In genomic region chr7:22445871-22446270, GRCh38 we compare ENCODE assay signal across 13 cellular contexts. TPM values are rescaled to one million over a fixed set of nuclear protein-coding genes. Genes with fewer than 3 reads are reported as not detected.
DNase-seq lines count a peak whose midpoint lies in the region; ATAC-seq and TF ChIP-seq lines count a peak whose summit lies in the region.
"Had no signal": no experiment of that assay in that cellular context is flagged by ENCODE, and none has a peak within 500 bp of the region (broad histone marks: within the 10 kb centered on the region; RNA-seq: fewer than 3 reads in every experiment).

No MANE protein-coding gene starts in this region.

- H3K27ac ChIP-seq in dorsolateral prefrontal cortex (peak overlapping the region in 54 of 59 donors; percentile 3 to 84 (median 68)), spleen (peak overlapping the region in 7 of 8 donors; percentile 68 to 89 (median 79))

- TF ChIP-seq CTCF in Loucy (conservative IDR thresholded peaks at IDR 0.05; ENCODE audit: low read length) (no peak), dorsolateral prefrontal cortex (IDR thresholded peaks at IDR 0.05 in 54 of 56, conservative IDR thresholded peaks at IDR 0.05 in 2 of 56; ENCODE audit: low read depth in 1 of 56, partially characterized antibody in 56 of 56) (no peak), spleen (IDR thresholded peaks at IDR 0.05 in 8 of 11, conservative IDR thresholded peaks at IDR 0.05 in 3 of 11) (no peak)

- H3K4me1 ChIP-seq in Loucy (ENCODE audit: insufficient read depth, low read length, poor library complexity, severe bottlenecking) (peaks cover 34% of the 10 kb centered on the region), spleen (peaks cover 18 to 48% (median 33%) of the 10 kb centered on the region in 6 donors)

- no peak for ATAC-seq in GM18870 (IDR thresholded peaks at IDR 0.05; ENCODE audit: unreplicated experiment)

- peak; percentile 77 for DNase-seq in NCI-H1092 treated with DMSO at 0.1 percent for 48 hours (lab: John Stamatoyannopoulos, UW)
- DNase-seq in NCI-H1092 (lab: John Stamatoyannopoulos, UW): no peak
- no peak for DNase-seq in dorsolateral prefrontal cortex
- DNase-seq in spleen: no peak
- DNase-seq in NCI-H1930 (lab: John Stamatoyannopoulos, UW): no peak
- DNase-seq in NCI-H2171 treated with DMSO at 0.1 percent for 48 hours (lab: John Stamatoyannopoulos, UW): no peak
- DNase-seq: activated CD4-positive, alpha-beta T cell treated with anti-CD3 and anti-CD28 coated beads, Interleukin-2, amount 50 U/mL, for 48 hours; activated T-cell treated with anti-CD3 and anti-CD28 coated beads, Interleukin-2, amount 50 U/mL, for 1 hour; cortex of kidney had no signal

- no peaks in the 10 kb centered on the region for H3K9me2 ChIP-seq in Loucy (replicated peaks; ENCODE audit: low read depth, low read length)

- H3K4me2 ChIP-seq in Loucy (ENCODE audit: low read depth, low read length, poor library complexity, severe bottlenecking): peak overlapping the region; percentile 38

- H3K9ac ChIP-seq in Loucy (ENCODE audit: low read depth, low read length, poor library complexity, severe bottlenecking): no peak overlapping the region

- H3K4me3 ChIP-seq in Loucy (ENCODE audit: low read length, poor library complexity, severe bottlenecking) (no peak overlapping the region), dorsolateral prefrontal cortex (peak overlapping the region in 2 of 59 donors; percentile 10 to 22), spleen (no peak overlapping the region)
- H3K4me3 ChIP-seq: lung, upper lobe of right lung had no signal

- no peaks in the 10 kb centered on the region for H4K20me1 ChIP-seq in Loucy (ENCODE audit: insufficient read depth, low read length, poor library complexity, severe bottlenecking)

- no peaks in the 10 kb centered on the region for H3F3A ChIP-seq in Loucy (ENCODE audit: low read depth)

- no peak overlapping the region for H2AFZ ChIP-seq in Loucy (ENCODE audit: low read length)

- H3K9me3 ChIP-seq in Loucy (ENCODE audit: insufficient read depth, low read depth, low read length) (no peaks in the 10 kb centered on the region), spleen (no peaks in the 10 kb centered on the region)
- H3K9me3 ChIP-seq: upper lobe of right lung had no signal

- no peaks in the 10 kb centered on the region for H3K36me3 ChIP-seq in Loucy (ENCODE audit: insufficient read depth, low read length)
- no peaks in the 10 kb centered on the region for H3K36me3 ChIP-seq in spleen
- H3K36me3 ChIP-seq: upper lobe of right lung had no signal

- intact Hi-C loops in dorsolateral prefrontal cortex (cut with DNase I) (no loop called here), spleen (cut with DNase I; ENCODE audit: low total_unique reads) (loop anchor here (10.0 kb wide), 1 partner anchor 91 kb away; the partner anchor contains the start of gene RAPGEF5)

- H3K27me3 ChIP-seq in Loucy (ENCODE audit: insufficient read depth, low read length, poor library complexity, severe bottlenecking) (no peaks in the 10 kb centered on the region), dorsolateral prefrontal cortex (no peaks in the 10 kb centered on the region), spleen (replicated peaks in 1 of 7) (no peaks in the 10 kb centered on the region)
- H3K27me3 ChIP-seq: upper lobe of right lung had no signal

- TF ChIP-seq POLR2A in spleen (IDR thresholded peaks at IDR 0.05): no peak

- H3K79me2 ChIP-seq in Loucy (ENCODE audit: insufficient read depth, low read length): no peaks in the 10 kb centered on the region

- WGBS in spleen, 5 donors: 28 to 42% (median 39%) methylated on average over 3 of the region's 3 CpGs

RNA-seq across cellular contexts. Expression of gene STEAP1B, which starts 54.1 kb away (rescaled TPM):
- total RNA-seq in dorsolateral prefrontal cortex (10 to 100 TPM in 29 of 120 experiments, 1 to 10 TPM in 91; 2.0 to 18.9 (median 7.7) TPM), spleen (10 to 100 TPM; 12.5 to 20.3 (median 13.1) TPM)
- polyA plus RNA-seq in spleen: 10 to 100 TPM in 1 of 3 donors, 1 to 10 TPM in 2; 5.9 to 22.5 (median 7.4) TPM
